ENCODE assay signal across 19 cellular contexts in genomic region chr4:98802673-98803286, GRCh38.
DNase-seq lines count a peak whose midpoint lies in the region; FAIRE-seq and TF ChIP-seq lines count a peak whose summit lies in the region.
"Had no signal": no experiment of that assay in that cellular context is flagged by ENCODE, and none has a peak within 500 bp of the region (broad histone marks: within the 10 kb centered on the region; RNA-seq: fewer than 3 reads in every experiment).

No MANE protein-coding gene starts in this region.

- H3K4me1 ChIP-seq in A673 (ENCODE audit: insufficient read depth, low read length, poor library complexity, severe bottlenecking) (peaks cover 21% of the 10 kb centered on the region), astrocyte (ENCODE audit: insufficient read depth, low read length) (no peaks in the 10 kb centered on the region)

- H2AFZ ChIP-seq in astrocyte (ENCODE audit: low read depth, low read length): no peak overlapping the region
- H2AFZ ChIP-seq: PC-9 had no signal

- H3K27me3 ChIP-seq in A673 (replicated peaks; ENCODE audit: insufficient read depth, low read depth, low read length, poor library complexity) (no peaks in the 10 kb centered on the region), astrocyte (ENCODE audit: insufficient read depth, low read length) (no peaks in the 10 kb centered on the region)

- no peak overlapping the region for H3K9ac ChIP-seq in astrocyte (ENCODE audit: low read length)

- H3K36me3 ChIP-seq in A673 (ENCODE audit: insufficient read depth, low read length, poor library complexity, severe bottlenecking): no peaks in the 10 kb centered on the region
- H3K36me3 ChIP-seq in astrocyte (ENCODE audit: insufficient read depth, low read length): no peaks in the 10 kb centered on the region

- no peak overlapping the region for H3K4me2 ChIP-seq in astrocyte (ENCODE audit: low read length)
- H3K4me2 ChIP-seq: PC-9 had no signal

- no peaks in the 10 kb centered on the region for H3K4me1 Mint-ChIP-seq in astrocyte (ENCODE audit: low read depth, unreplicated experiment)

- H3K36me3 Mint-ChIP-seq in astrocyte (ENCODE audit: low read depth, unreplicated experiment): no peaks in the 10 kb centered on the region

- no peak for TF ChIP-seq POLR2A in GM12891 (IDR thresholded peaks at IDR 0.05; ENCODE audit: low read depth, low read length)

- FAIRE-seq in astrocyte (lab: Jason Lieb, UNC) (no peak), GM12891 (lab: Jason Lieb, UNC) (no peak)
- FAIRE-seq: H1 had no signal

- H3K27ac ChIP-seq in A673 (ENCODE audit: low read depth, low read length, poor library complexity, severe bottlenecking): peak overlapping the region; percentile 42
- no peak overlapping the region for H3K27ac ChIP-seq in astrocyte (ENCODE audit: low read depth, low read length)
- H3K27ac ChIP-seq: HL-60, PC-9 had no signal

- no peak for TF ChIP-seq CTCF in A673 (conservative IDR thresholded peaks at IDR 0.05; ENCODE audit: low read depth, low read length)
- no peak for TF ChIP-seq CTCF in astrocyte (IDR thresholded peaks at IDR 0.05; ENCODE audit: insufficient read depth, low read depth, low read length)
- TF ChIP-seq CTCF in fibroblast of the aortic adventitia (IDR thresholded peaks at IDR 0.05; ENCODE audit: insufficient read depth, low read length): no peak

- no peaks in the 10 kb centered on the region for H4K20me1 ChIP-seq in astrocyte (ENCODE audit: insufficient read depth, low read length)

- CTCF ChIA-PET in A673 (lab: Charles Lee): no interaction called here

- no peaks in the 10 kb centered on the region for H3K9me3 Mint-ChIP-seq in astrocyte (ENCODE audit: unreplicated experiment)

- H3K79me2 ChIP-seq in astrocyte (ENCODE audit: insufficient read depth, low read length): no peaks in the 10 kb centered on the region

- intact Hi-C loops in A673 (cut with micrococcal nuclease; ENCODE audit: unreplicated experiment): no loop called here

- no peaks in the 10 kb centered on the region for H3K9me3 ChIP-seq in A673 (ENCODE audit: low read depth, low read length, poor library complexity, severe bottlenecking)
- peaks cover 4% of the 10 kb centered on the region for H3K9me3 ChIP-seq in astrocyte (ENCODE audit: insufficient read depth, low read depth, low read length)

- DNase-seq in A673 (ENCODE audit: low spot score) (peak; percentile 57), NCI-H226 (peak; percentile 38), astrocyte (ENCODE audit: low read depth) (peak; percentile 31), fibroblast of the aortic adventitia (ENCODE audit: low read depth) (peak; percentile 56), Kasumi-1 (lab: John Stamatoyannopoulos, UW) (no peak), NCI-H1930 (lab: John Stamatoyannopoulos, UW) (no peak), GM12891 (ENCODE audit: insufficient read length, low spot score) (no peak)
- DNase-seq in activated CD8-positive, alpha-beta memory T cell treated with anti-CD3 and anti-CD28 coated beads, Interleukin-2, amount 50 U/mL, for 4 hours: no peak
- DNase-seq: AML-193, Calu3, DMS79 treated with DMSO at 0.1 percent for 48 hours, GDM1, KBM-7, NCI-H1105, NCI-H1694 treated with DMSO at 0.1 percent for 48 hours, NCI-H510A, PC-9 had no signal

- H3K4me3 ChIP-seq in A673 (ENCODE audit: low read depth, low read length, poor library complexity, severe bottlenecking): no peak overlapping the region
- no peak overlapping the region for H3K4me3 ChIP-seq in astrocyte (ENCODE audit: insufficient read depth, low read depth, low read length)
- no peak overlapping the region for H3K4me3 ChIP-seq in fibroblast of the aortic adventitia (ENCODE audit: low read depth, low read length)
- H3K4me3 ChIP-seq: PC-9 had no signal

- peaks cover 2% of the 10 kb centered on the region for H3K27me3 Mint-ChIP-seq in astrocyte (ENCODE audit: low read depth, unreplicated experiment)

- H3K27ac Mint-ChIP-seq in astrocyte (ENCODE audit: unreplicated experiment): no peak overlapping the region

- no TSS peak for BruUV-seq in A673 (replicated peaks; lab: Mats Ljungman, UMichigan)

- no peak overlapping the region for H3K4me3 Mint-ChIP-seq in astrocyte (ENCODE audit: unreplicated experiment)

- POLR2A ChIA-PET in A673 (lab: Charles Lee; ENCODE audit: low non-redundant PET): no interaction called here

TF ChIP-seq in GM12891, 5 proteins besides CTCF, POLR2A, EP300 and RAD21:
- TF ChIP-seq SPI1 (IDR thresholded peaks at IDR 0.05; ENCODE audit: low read depth, low read length) (no peak), TAF1 (IDR thresholded peaks at IDR 0.05; ENCODE audit: low read depth, low read length) (no peak)

Comparison
In these comparisons a context has a peak if more than half of its experiments do, and no peak if none do; other contexts are left out.
1. DNase-seq: peak in A673 (single experiment), NCI-H226 (single experiment), astrocyte (single experiment) and fibroblast of the aortic adventitia (single experiment); none in Kasumi-1 (0 of 2), NCI-H1930 (0 of 2), activated CD8-positive, alpha-beta memory T cell treated with anti-CD3 and anti-CD28 coated beads, Interleukin-2, amount 50 U/mL, for 4 hours (single experiment) and GM12891 (single experiment).